In genomic region chr1:223726380-223727001, GRCh38 we compare ENCODE assay signal across 7 cellular contexts. TPM values are rescaled to one million over a fixed set of nuclear protein-coding genes. Genes with fewer than 3 reads are reported as not detected.
DNase-seq lines count a peak whose midpoint lies in the region; ATAC-seq, FAIRE-seq and TF ChIP-seq lines count a peak whose summit lies in the region.

No MANE protein-coding gene starts in this region.

- whole genome bisulfite sequencing in pancreas, 2 donors: 71 to 83% methylated on average over 9 of the region's 9 CpGs
- WGBS in transverse colon (ENCODE audit: low coverage in 1 of 2), 2 donors: 17 to 50% methylated on average over 1 to 9 of the region's 9 CpGs

- intact Hi-C loops in pancreas (cut with DNase I) (no loop called here), transverse colon (cut with DNase I; ENCODE audit: low total_unique reads) (no loop called here)

- H3K4me1 ChIP-seq in OCI-LY3 (ENCODE audit: low read length) (peaks cover 29% of the 10 kb centered on the region), pancreas (peaks cover 0 to 10% (median 6%) of the 10 kb centered on the region in 3 donors), transverse colon (peaks cover 11 to 55% (median 42%) of the 10 kb centered on the region in 4 donors)

- DNase-seq in activated T-helper 1 cell treated with Interleukin-2 at 50 U/mL for 16 hours (ENCODE audit: low read depth) (peak; percentile 75), fibroblast of peridontal ligament (ENCODE audit: extremely low read depth) (peak; percentile 97), pancreas (peak in 3 of 6 donors; percentile 37 to 50 (median 42)), transverse colon (peak; percentile 61)

- peak overlapping the region; percentile 29; the same call in 1 of the 2 replicates for H3K9ac ChIP-seq in OCI-LY3 (ENCODE audit: low read length)

- ATAC-seq in GM18861 (IDR thresholded peaks at IDR 0.05; ENCODE audit: unreplicated experiment): peak; percentile 94
- peak; percentile 63 for ATAC-seq in HG02970 (IDR thresholded peaks at IDR 0.05; ENCODE audit: low FRiP score, unreplicated experiment)
- ATAC-seq in pancreas: peak in 3 of 4 donors; percentile 70 to 87 (median 81)

- no peaks in the 10 kb centered on the region for H3K27me3 ChIP-seq in OCI-LY3 (ENCODE audit: low read depth, low read length)
- H3K27me3 ChIP-seq in pancreas: no peaks in the 10 kb centered on the region
- H3K27me3 ChIP-seq in transverse colon: no peaks in the 10 kb centered on the region

- no peaks in the 10 kb centered on the region for H3K79me2 ChIP-seq in OCI-LY3 (ENCODE audit: low read length)

- H4K20me1 ChIP-seq in OCI-LY3 (ENCODE audit: insufficient read depth, low read length): no peaks in the 10 kb centered on the region

- H3K4me2 ChIP-seq in OCI-LY3 (ENCODE audit: low read length): peak overlapping the region; percentile 88

- H3K27ac ChIP-seq in OCI-LY3 (ENCODE audit: low read length) (no peak overlapping the region), pancreas (peak overlapping the region in 1 of 4 donors; percentile 45), transverse colon (peak overlapping the region; percentile 66 to 72 (median 70))

- FAIRE-seq in pancreas (lab: Jason Lieb, UNC): no peak

- H2AFZ ChIP-seq in OCI-LY3 (ENCODE audit: low read depth, low read length): no peak overlapping the region

- TF ChIP-seq POLR2A in transverse colon (IDR thresholded peaks at IDR 0.05): no peak

- in situ Hi-C loops in transverse colon (cut with MboI; ENCODE audit: low pct_ligation_motif_present in 1 of 4, low pct_unique_long_range_greater_than_20kb in 1 of 4, low sequenced_read_pairs in 3 of 4): no loop called here

- H3K4me3 ChIP-seq in OCI-LY3 (ENCODE audit: low read length): peak overlapping the region; percentile 57
- H3K4me3 ChIP-seq in pancreas: no peak overlapping the region
- no peak overlapping the region for H3K4me3 ChIP-seq in transverse colon

- H3K36me3 ChIP-seq in OCI-LY3 (replicated peaks; ENCODE audit: low read depth, low read length) (no peaks in the 10 kb centered on the region), pancreas (no peaks in the 10 kb centered on the region), transverse colon (no peaks in the 10 kb centered on the region)

- TF ChIP-seq CTCF in OCI-LY3 (IDR thresholded peaks at IDR 0.05; ENCODE audit: low read depth, low read length) (no peak), pancreas (IDR thresholded peaks at IDR 0.05) (no peak), transverse colon (IDR thresholded peaks at IDR 0.05) (no peak)

- H3K9me3 ChIP-seq in OCI-LY3 (ENCODE audit: insufficient read depth, low read length) (no peaks in the 10 kb centered on the region), pancreas (no peaks in the 10 kb centered on the region), transverse colon (no peaks in the 10 kb centered on the region)

- TF ChIP-seq EP300 in transverse colon (IDR thresholded peaks at IDR 0.05; ENCODE audit: low read depth): no peak

RNA-seq across cellular contexts. Expression of gene CAPN2, which starts 14.2 kb away (rescaled TPM):
- 10 to 100 TPM; 48.2 to 90.0 (median 54.6) TPM for total RNA-seq in pancreas
- polyA plus RNA-seq in pancreas: 10 to 100 TPM; 55.8 to 59.0 TPM
- 100 to 1,000 TPM; 193 to 505 (median 387) TPM for total RNA-seq in transverse colon
